10 cellular contexts compared by ENCODE assay signal in genomic region chr11:13140873-13141655, GRCh38.
DNase-seq lines count a peak whose midpoint lies in the region; ATAC-seq, FAIRE-seq and TF ChIP-seq lines count a peak whose summit lies in the region.
"Had no signal": no experiment of that assay in that cellular context is flagged by ENCODE, and none has a peak within 500 bp of the region (broad histone marks: within the 10 kb centered on the region; RNA-seq: fewer than 3 reads in every experiment).

No MANE protein-coding gene starts in this region.

- in situ Hi-C loops in gastrocnemius medialis (cut with MboI; ENCODE audit: low sequenced_read_pairs in 4 of 4) = no loop called here

- DNase-seq in NCI-H1105 treated with DMSO at 0.1 percent for 48 hours (lab: John Stamatoyannopoulos, UW) (peak; percentile 57), NCI-H1105 (lab: John Stamatoyannopoulos, UW) (no peak), Peyer's patch (peak in 1 of 3 donors; percentile 52), kidney (no peak), upper lobe of right lung (no peak), gastrocnemius medialis (no peak), NOMO-1 treated with dmso at 0.1 percent for 144 hours (lab: John Stamatoyannopoulos, UW; ENCODE audit: unreplicated experiment) (no peak), GDM1 (lab: John Stamatoyannopoulos, UW) (no peak)
- DNase-seq: MM.1S had no signal

- H3K27me3 ChIP-seq in Peyer's patch = no peaks in the 10 kb centered on the region
- no peaks in the 10 kb centered on the region for H3K27me3 ChIP-seq in upper lobe of right lung
- H3K27me3 ChIP-seq in gastrocnemius medialis = no peaks in the 10 kb centered on the region

- intact Hi-C loops in kidney (cut with DNase I) (no loop called here), upper lobe of right lung (cut with DNase I) (no loop called here), gastrocnemius medialis (cut with DNase I; ENCODE audit: low total_unique reads) (no loop called here)

- H3K4me1 ChIP-seq in Peyer's patch = peaks cover 0 to 30% (median 4%) of the 10 kb centered on the region in 4 donors
- peaks cover 23 to 46% of the 10 kb centered on the region in 2 donors for H3K4me1 ChIP-seq in kidney (ENCODE audit: control insufficient read depth in 1 of 2, insufficient read depth in 1 of 2, low read depth in 1 of 2, low read length in 2 of 2)
- H3K4me1 ChIP-seq in upper lobe of right lung = no peaks in the 10 kb centered on the region
- no peaks in the 10 kb centered on the region for H3K4me1 ChIP-seq in gastrocnemius medialis

- peak overlapping the region in 1 of 2 donors; percentile 10 for H3K9ac ChIP-seq in kidney (ENCODE audit: low read length in 2 of 2)

- no peak for FAIRE-seq in kidney (lab: Jason Lieb, UNC)
- FAIRE-seq: A204.1 had no signal

- no peak for ATAC-seq in upper lobe of right lung
- no peak for ATAC-seq in gastrocnemius medialis

- H3K4me3 ChIP-seq in Peyer's patch (no peak overlapping the region), kidney (ENCODE audit: low read length in 2 of 2) (no peak overlapping the region), upper lobe of right lung (no peak overlapping the region), gastrocnemius medialis (no peak overlapping the region)

- H3K36me3 ChIP-seq in Peyer's patch = no peaks in the 10 kb centered on the region
- H3K36me3 ChIP-seq in kidney (ENCODE audit: control insufficient read depth in 1 of 2, insufficient read depth in 2 of 2, low read length in 2 of 2) = no peaks in the 10 kb centered on the region
- no peaks in the 10 kb centered on the region for H3K36me3 ChIP-seq in upper lobe of right lung
- no peaks in the 10 kb centered on the region for H3K36me3 ChIP-seq in gastrocnemius medialis

- H3K9me3 ChIP-seq in Peyer's patch = no peaks in the 10 kb centered on the region
- no peaks in the 10 kb centered on the region for H3K9me3 ChIP-seq in kidney (ENCODE audit: control insufficient read depth in 1 of 2, low read length in 2 of 2)
- H3K9me3 ChIP-seq in upper lobe of right lung = no peaks in the 10 kb centered on the region
- H3K9me3 ChIP-seq in gastrocnemius medialis = no peaks in the 10 kb centered on the region

- H3K27ac ChIP-seq in Peyer's patch = peak overlapping the region in 3 of 4 donors; percentile 55 to 84 (median 64)
- peak overlapping the region; percentile 89 to 94 for H3K27ac ChIP-seq in kidney (ENCODE audit: low read depth in 2 of 2, low read length in 2 of 2)
- peak overlapping the region; percentile 63 for H3K27ac ChIP-seq in upper lobe of right lung
- H3K27ac ChIP-seq in gastrocnemius medialis = no peak overlapping the region

- TF ChIP-seq CTCF in Peyer's patch (IDR thresholded peaks at IDR 0.05) (no peak), kidney (IDR thresholded peaks at IDR 0.05; ENCODE audit: borderline replicate concordance, extremely low read depth, insufficient read depth) (no peak), upper lobe of right lung (IDR thresholded peaks at IDR 0.05) (no peak), gastrocnemius medialis (IDR thresholded peaks at IDR 0.05 in 4 of 5, conservative IDR thresholded peaks at IDR 0.05 in 1 of 5) (no peak)

- TF ChIP-seq POLR2A in Peyer's patch (IDR thresholded peaks at IDR 0.05) = no peak
- no peak for TF ChIP-seq POLR2A in gastrocnemius medialis (IDR thresholded peaks at IDR 0.05)

Comparison
In these comparisons a context has a peak if more than half of its experiments do, and no peak if none do; other contexts are left out.
1. H3K27ac ChIP-seq: peak in Peyer's patch (3 of 4), kidney (2 of 2) and upper lobe of right lung (single experiment); none in gastrocnemius medialis (0 of 4).